In the genomic region with DNA sequence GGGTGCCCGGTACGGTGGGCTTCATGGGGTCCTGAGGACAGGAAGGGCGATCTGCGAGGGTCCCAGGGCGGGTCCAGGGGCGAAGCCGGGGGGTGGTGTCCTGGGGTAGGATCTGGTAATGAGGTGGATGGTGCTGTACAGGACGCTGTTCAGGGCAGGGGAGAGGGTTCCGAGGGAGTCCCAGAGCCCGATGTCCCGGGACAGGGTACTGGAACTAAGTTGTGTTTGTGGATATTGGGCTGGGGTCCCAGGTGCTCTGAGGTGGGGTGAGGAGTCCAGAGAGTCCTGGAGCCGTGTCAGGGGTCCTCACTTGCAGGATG, we compare ENCODE assay signal across 8 cellular contexts. TPM values are rescaled to one million over a fixed set of nuclear protein-coding genes. Genes with fewer than 3 reads are reported as not detected.
DNase-seq lines count a peak whose midpoint lies in the region; ATAC-seq, FAIRE-seq and TF ChIP-seq lines count a peak whose summit lies in the region.

No MANE protein-coding gene starts in this region.

- no peaks in the 10 kb centered on the region for H3K9me3 ChIP-seq in Loucy (ENCODE audit: insufficient read depth, low read depth, low read length)
- peaks cover 11% of the 10 kb centered on the region for H3K9me3 ChIP-seq in endodermal cell (ENCODE audit: control insufficient read depth, low read length)
- H3K9me3 ChIP-seq in neuron (ENCODE audit: low read length), result no peaks in the 10 kb centered on the region

- 7 to 11% methylated on average over 7 to 12 of the region's 12 CpGs for WGBS in endodermal cell (ENCODE audit: insufficient coverage in 1 of 2, insufficient read length in 1 of 2), 2 experiments

- H3K4me1 Mint-ChIP-seq in endodermal cell, result peaks cover 27% of the 10 kb centered on the region

- peaks cover 24% of the 10 kb centered on the region for H3K27me3 Mint-ChIP-seq in endodermal cell (ENCODE audit: insufficient read depth)

- no peak for FAIRE-seq in urothelium cell line (lab: Jason Lieb, UNC)
- no peak for FAIRE-seq in HTR-8/SVneo (lab: Jason Lieb, UNC)

- no peak overlapping the region for H3K27ac ChIP-seq in endodermal cell (ENCODE audit: low read depth, low read length)

- H3K79me2 ChIP-seq in Loucy (ENCODE audit: insufficient read depth, low read length), result peaks cover 14% of the 10 kb centered on the region; the same call in 1 of the 2 replicates

- DNase-seq in endodermal cell (no peak), epidermal melanocyte (ENCODE audit: insufficient read length, low spot score) (no peak), urothelium cell line (ENCODE audit: low spot score) (no peak), AG20443 (ENCODE audit: low spot score) (no peak), HTR-8/SVneo (ENCODE audit: insufficient read length, low spot score) (no peak)

- H2AFZ ChIP-seq in Loucy (ENCODE audit: low read length) (peak overlapping the region; percentile 97), neuron (ENCODE audit: low read depth, low read length) (peak overlapping the region; percentile 81)

- ATAC-seq in GM21423 (IDR thresholded peaks at IDR 0.05; ENCODE audit: unreplicated experiment), result peak; percentile 6

- H3K4me2 ChIP-seq in Loucy (ENCODE audit: low read depth, low read length, poor library complexity, severe bottlenecking), result peak overlapping the region; percentile 99

- peaks cover 19% of the 10 kb centered on the region for H3K36me3 Mint-ChIP-seq in endodermal cell (ENCODE audit: low read depth)

- H3K36me3 ChIP-seq in Loucy (ENCODE audit: insufficient read depth, low read length), result no peaks in the 10 kb centered on the region
- H3K36me3 ChIP-seq in endodermal cell (ENCODE audit: control insufficient read depth, insufficient read depth, low read length), result peaks cover 24% of the 10 kb centered on the region
- peaks cover 22% of the 10 kb centered on the region for H3K36me3 ChIP-seq in neuron (ENCODE audit: insufficient read depth, low read length)

- H3K9me2 ChIP-seq in Loucy (replicated peaks; ENCODE audit: low read depth, low read length), result no peaks in the 10 kb centered on the region

- TF ChIP-seq CTCF in Loucy (conservative IDR thresholded peaks at IDR 0.05; ENCODE audit: low read length) (no peak), endodermal cell (conservative IDR thresholded peaks at IDR 0.05) (no peak)

- H3K4me1 ChIP-seq in Loucy (ENCODE audit: insufficient read depth, low read length, poor library complexity, severe bottlenecking) (peaks cover 15% of the 10 kb centered on the region), endodermal cell (ENCODE audit: control insufficient read depth, insufficient read depth, low read length) (no peaks in the 10 kb centered on the region), neuron (ENCODE audit: insufficient read depth, low read length) (peaks cover 11% of the 10 kb centered on the region)

- no peaks in the 10 kb centered on the region for H3F3A ChIP-seq in Loucy (ENCODE audit: low read depth)

- peak overlapping the region; percentile 75 for H3K27ac Mint-ChIP-seq in endodermal cell

- H3K9me3 Mint-ChIP-seq in endodermal cell, result peaks cover 12% of the 10 kb centered on the region

- H4K20me1 ChIP-seq in Loucy (ENCODE audit: insufficient read depth, low read length, poor library complexity, severe bottlenecking), result no peaks in the 10 kb centered on the region

- H3K4me3 Mint-ChIP-seq in endodermal cell, result peak overlapping the region; percentile 92

- H3K27me3 ChIP-seq in Loucy (ENCODE audit: insufficient read depth, low read length, poor library complexity, severe bottlenecking), result no peaks in the 10 kb centered on the region
- peaks cover 2% of the 10 kb centered on the region for H3K27me3 ChIP-seq in endodermal cell (ENCODE audit: control insufficient read depth, insufficient read depth, low read length, poor library complexity, severe bottlenecking)
- H3K27me3 ChIP-seq in neuron (ENCODE audit: insufficient read depth, low read length), result no peaks in the 10 kb centered on the region

- H3K9ac ChIP-seq in Loucy (ENCODE audit: low read depth, low read length, poor library complexity, severe bottlenecking), result peak overlapping the region; percentile 98
- H3K9ac ChIP-seq in endodermal cell (ENCODE audit: extremely low read depth, low read length, poor library complexity, severe bottlenecking), result peak overlapping the region; percentile 81

- H3K4me3 ChIP-seq in Loucy (ENCODE audit: low read length, poor library complexity, severe bottlenecking) (peak overlapping the region; percentile 97), endodermal cell (ENCODE audit: low read length) (peak overlapping the region; percentile 94), neuron (ENCODE audit: low read length) (peak overlapping the region; percentile 86)

RNA-seq across cellular contexts. Expression of a gene that starts 0.4 kb away (rescaled TPM):
- total RNA-seq in endodermal cell, result 10 to 100 TPM; 56.5 to 73.2 TPM
- 38.3 TPM for polyA plus RNA-seq in endodermal cell (2013, experiment 1 of 2)
- polyA plus RNA-seq in endodermal cell (2013, experiment 2 of 2), result 33.0 TPM

RNA-seq across cellular contexts. Expression of a gene that starts 15.5 kb away (rescaled TPM):
- total RNA-seq in endodermal cell, result 1 to 10 TPM; 1.8 to 2.7 TPM
- 0.43 TPM for polyA plus RNA-seq in endodermal cell (2013, experiment 1 of 2)
- 0.70 TPM for polyA plus RNA-seq in endodermal cell (2013, experiment 2 of 2)

RNA-seq across cellular contexts. Expression of a gene that starts 19.4 kb away (rescaled TPM):
- 10 to 100 TPM; 16.6 to 19.6 TPM for total RNA-seq in endodermal cell
- polyA plus RNA-seq in endodermal cell (2013, experiment 1 of 2), result 21.8 TPM
- polyA plus RNA-seq in endodermal cell (2013, experiment 2 of 2), result 21.4 TPM

RNA-seq across cellular contexts. Expression of a gene that starts 32.4 kb away (rescaled TPM):
- 1 to 10 TPM in 1 of 2 donors, under 1 TPM in 1; 0.73 to 1.9 TPM for total RNA-seq in endodermal cell
- 1.4 TPM for polyA plus RNA-seq in endodermal cell (2013, experiment 1 of 2)
- polyA plus RNA-seq in endodermal cell (2013, experiment 2 of 2), result 1.3 TPM

RNA-seq across cellular contexts. Expression of a gene that starts 49.8 kb away (rescaled TPM):
- under 1 TPM; 0.33 to 0.49 TPM for total RNA-seq in endodermal cell
- polyA plus RNA-seq in endodermal cell (2013, experiment 1 of 2), result 0.61 TPM
- 0.50 TPM for polyA plus RNA-seq in endodermal cell (2013, experiment 2 of 2)
